31 cellular contexts compared by ENCODE assay signal in the genomic region with DNA sequence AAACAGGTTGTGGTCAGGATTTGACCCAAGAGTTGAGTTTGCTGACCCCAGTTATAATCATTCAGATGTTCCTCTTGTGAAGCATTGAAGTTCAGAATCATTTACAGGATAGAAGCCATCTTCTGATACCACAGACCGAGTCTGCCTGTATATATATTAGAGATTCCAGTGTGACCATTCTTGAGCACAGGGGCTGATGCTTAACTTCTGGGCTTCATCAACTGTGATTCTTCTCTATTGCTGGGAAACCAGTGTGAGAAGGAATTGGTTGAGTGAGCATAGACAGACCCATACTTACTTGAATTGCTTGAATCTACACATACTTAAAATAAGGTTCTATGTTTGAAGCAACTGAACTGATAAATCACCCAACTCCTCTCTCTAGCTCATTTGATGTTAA. TPM values are rescaled to one million over a fixed set of nuclear protein-coding genes. Genes with fewer than 3 reads are reported as not detected.
"Had no signal": no experiment of that assay in that cellular context is flagged by ENCODE, and none has a peak within 500 bp of the region (broad histone marks: within the 10 kb centered on the region; RNA-seq: fewer than 3 reads in every experiment).

No MANE protein-coding gene starts in this region.

- H3K27me3 ChIP-seq: esophagus squamous epithelium, gastrocnemius medialis had no signal

- ATAC-seq: effector memory CD8-positive, alpha-beta T cell; esophagus mucosa; gastrocnemius medialis; heart right ventricle; left cardiac atrium; left lung; left ventricle myocardium superior; lower lobe of right lung; mucosa of descending colon; naive thymus-derived CD8-positive, alpha-beta T cell had no signal

- FAIRE-seq: endometrium, keratinocyte had no signal

- H3K4me3 ChIP-seq: esophagus squamous epithelium, gastrocnemius medialis, heart right ventricle, left lung, lower lobe of right lung, mucosa of descending colon had no signal

- H3K9me3 ChIP-seq: esophagus squamous epithelium, gastrocnemius medialis, heart right ventricle, left lung, lower lobe of right lung, mucosa of descending colon had no signal

- H3K27ac ChIP-seq: epithelial cell of prostate, esophagus squamous epithelium, gastrocnemius medialis, heart right ventricle, left lung, lower lobe of right lung had no signal

- DNase-seq: cortex of kidney; effector CD8-positive, alpha-beta T cell; effector memory CD8-positive, alpha-beta T cell; endodermal cell; erythroblast; esophagus squamous epithelium; foreskin fibroblast; foreskin melanocyte; gastrocnemius medialis; glutamatergic neuron; head of caudate nucleus; heart right ventricle; hippocampal formation; left cardiac atrium; left lung; left ventricle myocardium superior; lower lobe of right lung; mesenchymal stem cell; mucosa of descending colon; naive B cell; naive thymus-derived CD8-positive, alpha-beta T cell had no signal

- H3K36me3 ChIP-seq: esophagus squamous epithelium, gastrocnemius medialis, heart right ventricle, left lung, lower lobe of right lung had no signal

- H3K4me1 ChIP-seq: esophagus squamous epithelium, gastrocnemius medialis, heart right ventricle, left lung, lower lobe of right lung had no signal

RNA-seq across cellular contexts. Expression of gene PCAT7, which starts 27.9 kb away (rescaled TPM):
- total RNA-seq: dermis microvascular lymphatic vessel endothelial cell; esophagus mucosa; esophagus squamous epithelium; gastrocnemius medialis; glomerular endothelial cell; kidney epithelial cell; left cardiac atrium; left ventricle myocardium superior; lung microvascular endothelial cell; mesenteric fat pad; myocyte; naive thymus-derived CD8-positive, alpha-beta T cell had no signal
- polyA plus RNA-seq: heart right ventricle; keratinocyte; naive thymus-derived CD8-positive, alpha-beta T cell had no signal
